Comparison of ENCODE assay signal across 8 cellular contexts in genomic region chr2:63840785-63841253, GRCh38. TPM values are rescaled to one million over a fixed set of nuclear protein-coding genes. Genes with fewer than 3 reads are reported as not detected.
DNase-seq lines count a peak whose midpoint lies in the region; ATAC-seq and TF ChIP-seq lines count a peak whose summit lies in the region.

No MANE protein-coding gene starts in this region.

- no peak for TF ChIP-seq CTCF in suprapubic skin (IDR thresholded peaks at IDR 0.05)

- DNase-seq in NCI-H1048 (lab: John Stamatoyannopoulos, UW) (peak; percentile 96), SK-N-MC (ENCODE audit: low read depth, low spot score) (peak; percentile 62), globus pallidus (ENCODE audit: low spot score) (peak; percentile 99), nucleus accumbens (lab: John Stamatoyannopoulos, UW) (peak; percentile 84 to 99 (median 97)), suprapubic skin (ENCODE audit: low spot score in 2 of 2) (peak; percentile 99 to 100)

- H3K9me3 ChIP-seq in SK-N-MC (ENCODE audit: low read depth, low read length) (no peaks in the 10 kb centered on the region), suprapubic skin (no peaks in the 10 kb centered on the region)

- H3K9ac ChIP-seq in SK-N-MC (ENCODE audit: insufficient read length) = peak overlapping the region; percentile 87

- TF ChIP-seq EP300 in suprapubic skin (IDR thresholded peaks at IDR 0.05) = no peak

- no peaks in the 10 kb centered on the region for H3K36me3 ChIP-seq in SK-N-MC (ENCODE audit: insufficient read depth, low read length)
- no peaks in the 10 kb centered on the region for H3K36me3 ChIP-seq in suprapubic skin

- TF ChIP-seq POLR2A in suprapubic skin (IDR thresholded peaks at IDR 0.05) = peak in 1 of 2 donors; percentile 98

- H3K27me3 ChIP-seq in suprapubic skin = no peaks in the 10 kb centered on the region

- H3K27ac Mint-ChIP-seq in activated naive CD4-positive, alpha-beta T cell treated with anti-CD3 and anti-CD28 coated beads, Interleukin-2, amount 50 U/mL, for 24 hours = peak overlapping the region; percentile 96

- no peaks in the 10 kb centered on the region for H3K9me3 Mint-ChIP-seq in activated naive CD4-positive, alpha-beta T cell treated with anti-CD3 and anti-CD28 coated beads, Interleukin-2, amount 50 U/mL, for 24 hours

- H3K27me3 Mint-ChIP-seq in activated naive CD4-positive, alpha-beta T cell treated with anti-CD3 and anti-CD28 coated beads, Interleukin-2, amount 50 U/mL, for 24 hours = no peaks in the 10 kb centered on the region

- 0% methylated on average over 29 of the region's 34 CpGs for WGBS in suprapubic skin

- peak overlapping the region; percentile 100 for H3K4me3 ChIP-seq in GM08714 (ENCODE audit: low read length)
- peak overlapping the region; percentile 92 for H3K4me3 ChIP-seq in SK-N-MC
- H3K4me3 ChIP-seq in suprapubic skin = peak overlapping the region; percentile 86

- peak; percentile 94 for ATAC-seq in HG02588 (IDR thresholded peaks at IDR 0.05; ENCODE audit: unreplicated experiment)

- H3K4me1 Mint-ChIP-seq in activated naive CD4-positive, alpha-beta T cell treated with anti-CD3 and anti-CD28 coated beads, Interleukin-2, amount 50 U/mL, for 24 hours = peaks cover 51% of the 10 kb centered on the region

- H3K27ac ChIP-seq in SK-N-MC (peak overlapping the region; percentile 67), suprapubic skin (peak overlapping the region; percentile 99)

- H3K4me1 ChIP-seq in suprapubic skin = peaks cover 37% of the 10 kb centered on the region

- no peaks in the 10 kb centered on the region for H3K36me3 Mint-ChIP-seq in activated naive CD4-positive, alpha-beta T cell treated with anti-CD3 and anti-CD28 coated beads, Interleukin-2, amount 50 U/mL, for 24 hours

- H3K4me3 Mint-ChIP-seq in activated naive CD4-positive, alpha-beta T cell treated with anti-CD3 and anti-CD28 coated beads, Interleukin-2, amount 50 U/mL, for 24 hours = peak overlapping the region; percentile 96

RNA-seq across cellular contexts. Expression of gene UGP2, which starts 0.9 kb away (rescaled TPM):
- total RNA-seq in suprapubic skin = 10 to 100 TPM; 60.1 to 84.9 (median 65.2) TPM

Comparison
In these comparisons a context has a peak if more than half of its experiments do, and no peak if none do; other contexts are left out.
1. Peak in every context shown above with its lines: DNase-seq, ATAC-seq, H3K4me3 ChIP-seq and H3K27ac ChIP-seq.